Comparison of ENCODE assay signal across 8 cellular contexts in the genomic region with DNA sequence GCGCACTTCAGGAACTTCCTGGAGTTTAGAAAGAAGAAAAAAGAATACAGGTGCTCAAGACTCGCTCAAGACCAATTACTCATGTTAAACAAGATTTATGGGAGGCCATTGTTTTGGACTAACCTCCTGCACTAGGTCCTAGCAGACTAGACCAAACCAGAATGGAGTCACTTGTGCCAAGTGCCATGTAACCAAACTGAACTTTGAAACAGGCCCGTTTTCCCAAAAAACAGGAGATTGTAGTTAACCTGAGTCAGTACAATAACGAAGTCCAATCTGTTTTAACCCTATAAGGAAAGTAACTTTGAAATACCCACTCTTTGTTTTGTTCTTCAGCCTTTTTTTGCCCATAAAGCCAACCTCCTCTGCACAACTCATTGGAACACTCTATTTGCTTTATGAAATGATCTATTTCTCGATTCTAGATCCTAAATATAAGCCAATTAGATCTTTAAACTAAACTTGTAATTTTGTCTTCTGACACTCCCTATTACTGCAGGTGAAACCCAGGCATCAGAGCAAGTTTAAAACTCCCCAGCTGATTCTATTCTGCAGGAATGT. TPM values are rescaled to one million over a fixed set of nuclear protein-coding genes. Genes with fewer than 3 reads are reported as not detected.
DNase-seq lines count a peak whose midpoint lies in the region; ATAC-seq and TF ChIP-seq lines count a peak whose summit lies in the region.

No MANE protein-coding gene starts in this region.

- dilution Hi-C loops in mammary epithelial cell (cut with HindIII; ENCODE audit: low sequenced_read_pairs) = no loop called here

- H3K79me2 ChIP-seq in mammary epithelial cell (ENCODE audit: insufficient read depth, low read length) = peaks cover 35% of the 10 kb centered on the region

- no peaks in the 10 kb centered on the region for H3K36me3 ChIP-seq in mammary epithelial cell (ENCODE audit: insufficient read depth, low read length)
- H3K36me3 ChIP-seq in mucosa of stomach (ENCODE audit: control insufficient read depth, insufficient read depth, low read length) = no peaks in the 10 kb centered on the region

- peak overlapping the region; percentile 94 for H3K27ac Mint-ChIP-seq in stimulated activated naive CD8-positive, alpha-beta T cell treated with anti-CD3 and anti-CD28 coated beads, Interleukin-15, Interleukin-2, amounts not matched to agents 100 ng/mL and 50 ng/mL, for 24 hours

- peaks cover 7% of the 10 kb centered on the region for H3K36me3 Mint-ChIP-seq in stimulated activated naive CD8-positive, alpha-beta T cell treated with anti-CD3 and anti-CD28 coated beads, Interleukin-15, Interleukin-2, amounts not matched to agents 100 ng/mL and 50 ng/mL, for 24 hours (ENCODE audit: low read depth)

- in situ Hi-C loops in mammary epithelial cell (cut with MboI; ENCODE audit: low sequenced_read_pairs in 2 of 2) = loop anchor here (5.0 to 25.0 kb wide), 2 partner anchors 312 kb away; partner anchors contain the start of gene SIPA1L2 (in 1 of the 2)

- no peak for ATAC-seq in stimulated activated naive CD8-positive, alpha-beta T cell treated with anti-CD3 and anti-CD28 coated beads, Interleukin-15, Interleukin-2, amounts not matched to agents 100 U/mL and 50 U/mL, for 24 hours
- no peak for ATAC-seq in GM18511 (IDR thresholded peaks at IDR 0.05; ENCODE audit: unreplicated experiment)

- H3K9me3 ChIP-seq in mammary epithelial cell (replicated peaks; ENCODE audit: insufficient read depth, low read length) = no peaks in the 10 kb centered on the region
- H3K9me3 ChIP-seq in mucosa of stomach (ENCODE audit: control insufficient read depth, low read length) = no peaks in the 10 kb centered on the region

- H3K4me3 Mint-ChIP-seq in stimulated activated naive CD8-positive, alpha-beta T cell treated with anti-CD3 and anti-CD28 coated beads, Interleukin-15, Interleukin-2, amounts not matched to agents 100 ng/mL and 50 ng/mL, for 24 hours = peak overlapping the region; percentile 94

- BruUV-seq in mammary epithelial cell (replicated peaks; lab: Mats Ljungman, UMichigan) = TSS peak; percentile 71

- CTCF ChIA-PET in mammary epithelial cell (lab: Charles Lee; ENCODE audit: low non-redundant PET) = no interaction called here

- H2AFZ ChIP-seq in mammary epithelial cell (ENCODE audit: low read depth, low read length) = peak overlapping the region; percentile 98

- H3K4me2 ChIP-seq in mammary epithelial cell (ENCODE audit: insufficient read depth, low read depth, low read length) = peak overlapping the region; percentile 88

- H3K27me3 Mint-ChIP-seq in stimulated activated naive CD8-positive, alpha-beta T cell treated with anti-CD3 and anti-CD28 coated beads, Interleukin-15, Interleukin-2, amounts not matched to agents 100 ng/mL and 50 ng/mL, for 24 hours = no peaks in the 10 kb centered on the region

- WGBS in mammary epithelial cell (ENCODE audit: low coverage, missing lambda C conversion rate) = 79% methylated on average over 5 of the region's 5 CpGs

- H3K4me1 ChIP-seq in mammary epithelial cell (ENCODE audit: insufficient read depth, low read length) = peaks cover 26% of the 10 kb centered on the region
- peaks cover 13% of the 10 kb centered on the region for H3K4me1 ChIP-seq in mucosa of stomach (ENCODE audit: control insufficient read depth, insufficient read depth, low read length)

- no peaks in the 10 kb centered on the region for H3K9me3 Mint-ChIP-seq in stimulated activated naive CD8-positive, alpha-beta T cell treated with anti-CD3 and anti-CD28 coated beads, Interleukin-15, Interleukin-2, amounts not matched to agents 100 ng/mL and 50 ng/mL, for 24 hours

- intact Hi-C loops in mammary epithelial cell (cut with micrococcal nuclease) = loop anchor here (10.0 kb wide), 1 partner anchor 155 kb away; no protein-coding TSS in a partner anchor

- H3K27me3 ChIP-seq in mammary epithelial cell (ENCODE audit: insufficient read depth, low read length) = no peaks in the 10 kb centered on the region
- H3K27me3 ChIP-seq in mucosa of stomach (ENCODE audit: control insufficient read depth, insufficient read depth, low read length) = no peaks in the 10 kb centered on the region

- peak overlapping the region; percentile 64 for H3K27ac ChIP-seq in mammary epithelial cell (ENCODE audit: insufficient read depth, low read depth, low read length)

- H3K4me1 Mint-ChIP-seq in stimulated activated naive CD8-positive, alpha-beta T cell treated with anti-CD3 and anti-CD28 coated beads, Interleukin-15, Interleukin-2, amounts not matched to agents 100 ng/mL and 50 ng/mL, for 24 hours (ENCODE audit: low read depth) = peaks cover 56% of the 10 kb centered on the region

- TF ChIP-seq CTCF in mammary epithelial cell (conservative IDR thresholded peaks at IDR 0.05 in 1 of 2, IDR thresholded peaks at IDR 0.05 in 1 of 2; ENCODE audit: extremely low read depth in 1 of 2, insufficient read depth in 1 of 2, low read depth in 1 of 2, low read length in 2 of 2) = no peak

- peak overlapping the region; percentile 66 for H3K9ac ChIP-seq in mammary epithelial cell (ENCODE audit: insufficient read depth, low read length)
- H3K9ac ChIP-seq in mucosa of stomach (ENCODE audit: low read length) = peak overlapping the region; percentile 87

- H3K4me3 ChIP-seq in mammary epithelial cell (replicated peaks in 1 of 3; ENCODE audit: insufficient read depth in 1 of 3, low read depth in 2 of 3, low read length in 3 of 3) (peak overlapping the region; percentile 78 to 94 (median 86)), mucosa of stomach (ENCODE audit: low read length) (peak overlapping the region; percentile 82)

- no peaks in the 10 kb centered on the region for H4K20me1 ChIP-seq in mammary epithelial cell (ENCODE audit: insufficient read depth, low read length)

- no peak for DNase-seq in stimulated activated naive CD8-positive, alpha-beta T cell treated with anti-CD3 and anti-CD28 coated beads, Interleukin-15, Interleukin-2, amounts not matched to agents 100 U/mL and 50 U/mL, for 24 hours
- DNase-seq in mammary epithelial cell (no peak), kidney tubule cell (ENCODE audit: low spot score) (no peak), RPMI8226 (no peak), NCI-H510A (lab: John Stamatoyannopoulos, UW) (no peak)

RNA-seq across cellular contexts. Expression of gene NTPCR, which starts 0.7 kb away (rescaled TPM):
- total RNA-seq in mammary epithelial cell = 10 to 100 TPM; 15.3 to 47.0 TPM
- 23.3 TPM for polyA plus RNA-seq in mammary epithelial cell
- 7.8 TPM for polyA minus RNA-seq in mammary epithelial cell
